16 cellular contexts compared by ENCODE assay signal in genomic region chr5:159089675-159090074, GRCh38. TPM values are rescaled to one million over a fixed set of nuclear protein-coding genes. Genes with fewer than 3 reads are reported as not detected.
"Had no signal": no experiment of that assay in that cellular context is flagged by ENCODE, and none has a peak within 500 bp of the region (broad histone marks: within the 10 kb centered on the region; RNA-seq: fewer than 3 reads in every experiment).

No MANE protein-coding gene starts in this region.

- H3K36me3 ChIP-seq: neutrophil, tibial nerve had no signal

- H3K4me3 ChIP-seq: dorsolateral prefrontal cortex, tibial nerve had no signal

- ATAC-seq: activated naive CD8-positive, alpha-beta T cell treated with anti-CD3 and anti-CD28 coated beads, Interleukin-2, amount 50 U/mL, for 24 hours; activated T-helper 17 cell treated with anti-CD3 and anti-CD28 coated beads, Interleukin-2, amount 50 U/mL, for 72 hours; left colon; naive thymus-derived CD4-positive, alpha-beta T cell had no signal

- DNase-seq: activated CD4-positive, alpha-beta T cell treated with anti-CD3 and anti-CD28 coated beads, Interleukin-2, amount 10 ng/mL, durations not matched to agents 7 days and 5 days; activated CD4-positive, CD25-positive, alpha-beta regulatory T cell; activated naive CD4-positive, alpha-beta T cell treated with Interleukin-2 at 50 U/mL for 16 hours; activated naive CD8-positive, alpha-beta T cell treated with anti-CD3 and anti-CD28 coated beads, Interleukin-2, amount 50 U/mL, for 24 hours; activated T-cell treated with anti-CD3 and anti-CD28 coated beads for 4 hours; dorsolateral prefrontal cortex; endodermal cell; left colon; naive thymus-derived CD4-positive, alpha-beta T cell; stimulated activated CD4-positive, alpha-beta T cell treated with anti-CD3 and anti-CD28 coated beads, Interleukin-12 subunit alpha, Interleukin-12 subunit beta, amount 100 ng/mL, for 4 hours; stimulated activated CD4-positive, alpha-beta T cell treated with anti-CD3 and anti-CD28 coated beads, Interleukin-2, amount 100 ng/mL, for 24 hours had no signal

- H3K27me3 ChIP-seq: tibial nerve had no signal

- H3K9me3 ChIP-seq: neutrophil, tibial nerve had no signal

- H3K27ac ChIP-seq: neutrophil had no signal

RNA-seq across cellular contexts. Expression of gene EBF1, which starts 10.0 kb away (rescaled TPM):
- total RNA-seq: activated CD8-positive, alpha-beta memory T cell treated with anti-CD3 and anti-CD28 coated beads for 36 hours; epithelial cell of proximal tubule had no signal
- polyA plus RNA-seq: naive thymus-derived CD4-positive, alpha-beta T cell had no signal
